ENCODE assay signal across 1 cellular context in the genomic region with DNA sequence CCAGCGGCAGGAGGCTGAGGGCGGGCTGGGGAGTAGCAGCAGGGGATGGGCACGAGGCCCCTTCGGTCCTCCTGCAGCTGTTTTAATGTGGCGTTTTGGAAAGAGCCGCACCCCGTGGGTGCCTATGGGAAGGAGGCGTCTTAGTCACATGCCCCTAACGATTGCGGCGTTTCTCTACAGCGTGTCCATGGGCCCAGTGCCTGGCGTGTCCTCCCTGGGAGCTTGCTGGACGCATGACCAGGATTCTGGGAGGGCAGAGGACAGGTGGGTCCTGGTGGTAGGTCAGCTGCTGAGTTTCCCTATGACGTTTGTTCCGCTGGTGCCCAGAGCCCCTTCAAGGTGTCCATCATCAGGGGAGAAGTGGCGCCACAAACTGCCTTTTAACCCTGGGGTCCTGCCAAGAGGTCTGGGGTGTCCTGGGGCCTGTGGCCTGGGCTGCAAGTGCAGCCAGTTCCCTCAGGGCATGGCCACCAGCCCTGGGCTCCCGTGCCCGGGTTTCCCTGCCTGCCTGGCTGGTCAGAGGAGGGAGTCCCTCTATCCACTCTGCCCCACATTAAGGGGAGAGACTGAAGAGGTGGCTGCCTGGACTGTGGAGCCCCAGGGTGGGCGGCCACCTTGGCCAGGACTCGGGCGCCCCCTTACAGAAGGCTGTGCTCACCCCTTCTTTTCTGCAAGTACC.
TF ChIP-seq lines count a peak whose summit lies in the region.

No MANE protein-coding gene starts in this region.

TF ChIP-seq in IMR-90, 13 proteins besides CTCF, POLR2A, EP300 and RAD21:
- TF ChIP-seq USF2 (IDR thresholded peaks at IDR 0.05; ENCODE audit: low read depth, low read length): no peak
- no peak for TF ChIP-seq NFE2L2 (IDR thresholded peaks at IDR 0.05; ENCODE audit: low read depth, low read length)
- TF ChIP-seq MXI1 (IDR thresholded peaks at IDR 0.05; ENCODE audit: borderline replicate concordance, low read depth, low read length): no peak
- TF ChIP-seq, protein P1, sequence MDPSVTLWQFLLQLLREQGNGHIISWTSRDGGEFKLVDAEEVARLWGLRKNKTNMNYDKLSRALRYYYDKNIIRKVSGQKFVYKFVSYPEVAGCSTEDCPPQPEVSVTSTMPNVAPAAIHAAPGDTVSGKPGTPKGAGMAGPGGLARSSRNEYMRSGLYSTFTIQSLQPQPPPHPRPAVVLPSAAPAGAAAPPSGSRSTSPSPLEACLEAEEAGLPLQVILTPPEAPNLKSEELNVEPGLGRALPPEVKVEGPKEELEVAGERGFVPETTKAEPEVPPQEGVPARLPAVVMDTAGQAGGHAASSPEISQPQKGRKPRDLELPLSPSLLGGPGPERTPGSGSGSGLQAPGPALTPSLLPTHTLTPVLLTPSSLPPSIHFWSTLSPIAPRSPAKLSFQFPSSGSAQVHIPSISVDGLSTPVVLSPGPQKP (IDR thresholded peaks at IDR 0.05; ENCODE audit: borderline replicate concordance, low read depth, low read length): no peak
- no peak for TF ChIP-seq CHD1 (IDR thresholded peaks at IDR 0.05; ENCODE audit: low read depth, low read length)
- no peak for TF ChIP-seq MAFK (IDR thresholded peaks at IDR 0.05; ENCODE audit: low read depth, low read length)
- TF ChIP-seq MAZ (IDR thresholded peaks at IDR 0.05; ENCODE audit: borderline replicate concordance, low read depth, low read length): no peak
- no peak for TF ChIP-seq RCOR1 (IDR thresholded peaks at IDR 0.05; ENCODE audit: insufficient replicate concordance, low read length)
- no peak for TF ChIP-seq SMC3 (IDR thresholded peaks at IDR 0.05; ENCODE audit: low read depth, low read length)
- TF ChIP-seq RFX5 (IDR thresholded peaks at IDR 0.05; ENCODE audit: low read depth, low read length): no peak
- TF ChIP-seq CEBPB (IDR thresholded peaks at IDR 0.05; ENCODE audit: low read depth, low read length): no peak
- TF ChIP-seq FOS (IDR thresholded peaks at IDR 0.05; ENCODE audit: low read depth, low read length): no peak
- TF ChIP-seq BHLHE40 (IDR thresholded peaks at IDR 0.05; ENCODE audit: low read depth, low read length): no peak
